In the genomic region with DNA sequence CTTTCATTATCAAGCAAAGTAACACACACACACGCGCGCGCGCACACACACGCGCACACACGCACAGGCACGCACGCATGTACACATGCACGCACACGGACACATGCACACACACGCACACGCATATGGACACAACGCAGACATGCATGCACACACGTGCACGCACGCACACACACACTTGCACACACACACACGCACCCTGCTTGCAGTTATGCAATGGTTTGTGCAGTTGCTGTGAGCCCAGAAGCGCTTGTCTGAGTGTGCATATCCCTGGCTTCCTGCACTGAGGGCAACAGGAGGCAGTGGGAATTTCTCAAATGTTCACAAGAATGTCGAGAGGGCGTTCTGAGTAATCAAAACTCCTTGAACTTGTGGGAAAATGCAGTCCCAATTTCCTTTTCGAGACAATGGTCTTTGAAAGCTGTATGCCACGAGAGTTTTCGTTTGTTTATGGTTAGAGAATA, we compare ENCODE assay signal across 19 cellular contexts. TPM values are rescaled to one million over a fixed set of nuclear protein-coding genes. Genes with fewer than 3 reads are reported as not detected.
A peak's percentile ranks its signal among the peaks of the same experiment; 100 is the strongest.
DNase-seq lines count a peak whose midpoint lies in the region; ATAC-seq, FAIRE-seq and TF ChIP-seq lines count a peak whose summit lies in the region.
"Had no signal": no experiment of that assay in that cellular context is flagged by ENCODE, and none has a peak within 500 bp of the region (broad histone marks: within the 10 kb centered on the region; RNA-seq: fewer than 3 reads in every experiment).

No MANE protein-coding gene starts in this region.

- DNase-seq in HK-2 (ENCODE audit: unreplicated experiment) (peak; percentile 22), bronchial epithelial cell (ENCODE audit: low read depth) (peak; percentile 55), kidney (peak; percentile 39), spleen (no peak), H4 (ENCODE audit: low spot score) (no peak), SHP77 treated with DMSO at 0.1 percent for 48 hours (lab: John Stamatoyannopoulos, UW) (no peak)
- DNase-seq: activated CD4-positive, alpha-beta memory T cell treated with anti-CD3 and anti-CD28 coated beads, Interleukin-2, amount 10 ng/mL, durations not matched to agents 7 days and 5 days; activated T-cell treated with anti-CD3 and anti-CD28 coated beads, Interleukin-2, amount 50 U/mL, for 48 hours; BE2C; Karpas-422; NCI-H1105; NCI-H774; sigmoid colon; stimulated activated CD4-positive, alpha-beta T cell treated with anti-CD3 and anti-CD28 coated beads, Interleukin-4, amount 100 ng/mL, for 24 hours had no signal

- H3K4me3 ChIP-seq in bronchial epithelial cell (ENCODE audit: low read depth, low read length): no peak overlapping the region
- H3K4me3 ChIP-seq in kidney (ENCODE audit: low read length in 2 of 2): no peak overlapping the region
- no peak overlapping the region for H3K4me3 ChIP-seq in spleen
- H3K4me3 ChIP-seq: sigmoid colon, thoracic aorta had no signal

- no peak for FAIRE-seq in bronchial epithelial cell (lab: Jason Lieb, UNC)
- no peak for FAIRE-seq in kidney (lab: Jason Lieb, UNC)
- FAIRE-seq: GM18507 had no signal

- H3K4me1 ChIP-seq in kidney (ENCODE audit: control insufficient read depth in 1 of 2, insufficient read depth in 1 of 2, low read depth in 1 of 2, low read length in 2 of 2) (peaks cover 26 to 27% of the 10 kb centered on the region in 2 donors), spleen (peaks cover 8 to 62% (median 36%) of the 10 kb centered on the region in 6 donors)
- H3K4me1 ChIP-seq: BE2C had no signal

- H3K36me3 ChIP-seq in bronchial epithelial cell (ENCODE audit: control insufficient read depth, insufficient read depth, low read length): no peaks in the 10 kb centered on the region
- H3K36me3 ChIP-seq in kidney (ENCODE audit: control insufficient read depth in 1 of 2, insufficient read depth in 2 of 2, low read length in 2 of 2): no peaks in the 10 kb centered on the region
- H3K36me3 ChIP-seq in spleen: no peaks in the 10 kb centered on the region
- H3K36me3 ChIP-seq: BE2C, sigmoid colon, thoracic aorta had no signal

- TF ChIP-seq CTCF in bronchial epithelial cell (IDR thresholded peaks at IDR 0.05; ENCODE audit: insufficient read depth, low read length, severe bottlenecking) (no peak), kidney (IDR thresholded peaks at IDR 0.05; ENCODE audit: borderline replicate concordance, extremely low read depth, insufficient read depth) (no peak), spleen (IDR thresholded peaks at IDR 0.05 in 8 of 11, conservative IDR thresholded peaks at IDR 0.05 in 3 of 11) (no peak)

- intact Hi-C loops in kidney (cut with DNase I) (no loop called here), spleen (cut with DNase I; ENCODE audit: low total_unique reads) (no loop called here)

- no peaks in the 10 kb centered on the region for H3K9me3 ChIP-seq in kidney (ENCODE audit: control insufficient read depth in 1 of 2, low read length in 2 of 2)
- H3K9me3 ChIP-seq in spleen: no peaks in the 10 kb centered on the region
- H3K9me3 ChIP-seq: BE2C, sigmoid colon, thoracic aorta had no signal

- no peaks in the 10 kb centered on the region for H3K27me3 ChIP-seq in bronchial epithelial cell (ENCODE audit: control insufficient read depth, insufficient read depth, low read length)
- H3K27me3 ChIP-seq in spleen (replicated peaks in 1 of 7): no peaks in the 10 kb centered on the region
- H3K27me3 ChIP-seq: BE2C, sigmoid colon had no signal

- TF ChIP-seq POLR2A in spleen (IDR thresholded peaks at IDR 0.05): no peak

- H3K9ac ChIP-seq in kidney (ENCODE audit: low read length in 2 of 2): no peak overlapping the region

- 64 to 86% (median 79%) methylated on average over 25 of the region's 25 CpGs for WGBS in spleen, 5 donors

- H3K27ac ChIP-seq in kidney (ENCODE audit: low read depth in 2 of 2, low read length in 2 of 2): no peak overlapping the region
- H3K27ac ChIP-seq in spleen: peak overlapping the region; percentile 15 to 86 (median 58)
- H3K27ac ChIP-seq: sigmoid colon, thoracic aorta, VCaP had no signal

- ATAC-seq in HG03571 (IDR thresholded peaks at IDR 0.05; ENCODE audit: unreplicated experiment) (no peak), HG03135 (IDR thresholded peaks at IDR 0.05; ENCODE audit: unreplicated experiment) (no peak)

RNA-seq across cellular contexts. Expression of a gene that starts 41.6 kb away (rescaled TPM):
- total RNA-seq in bronchial epithelial cell (60.6 and 73.7 TPM in 2 replicates), kidney (171 TPM), spleen (100 to 1,000 TPM; 250 to 482 (median 319) TPM)
- polyA plus RNA-seq in kidney (ENCODE audit: insufficient read depth, low read depth, low replicate concordance) (131 TPM), spleen (100 to 1,000 TPM; 107 to 225 (median 149) TPM)
- 39.5 and 41.4 TPM in 2 replicates for total RNA-seq in H4 (2014; rRNA removed; shearing (Covaris generic))

Comparison
In these comparisons a context has a peak if more than half of its experiments do, and no peak if none do; other contexts are left out.
1. DNase-seq: peak in HK-2 (single experiment), bronchial epithelial cell (single experiment) and kidney (single experiment); none in spleen (single experiment), H4 (single experiment) and SHP77 treated with DMSO at 0.1 percent for 48 hours (single experiment).
2. H3K27ac ChIP-seq: peak in spleen (8 of 8); none in kidney (0 of 2).